In the genomic region with DNA sequence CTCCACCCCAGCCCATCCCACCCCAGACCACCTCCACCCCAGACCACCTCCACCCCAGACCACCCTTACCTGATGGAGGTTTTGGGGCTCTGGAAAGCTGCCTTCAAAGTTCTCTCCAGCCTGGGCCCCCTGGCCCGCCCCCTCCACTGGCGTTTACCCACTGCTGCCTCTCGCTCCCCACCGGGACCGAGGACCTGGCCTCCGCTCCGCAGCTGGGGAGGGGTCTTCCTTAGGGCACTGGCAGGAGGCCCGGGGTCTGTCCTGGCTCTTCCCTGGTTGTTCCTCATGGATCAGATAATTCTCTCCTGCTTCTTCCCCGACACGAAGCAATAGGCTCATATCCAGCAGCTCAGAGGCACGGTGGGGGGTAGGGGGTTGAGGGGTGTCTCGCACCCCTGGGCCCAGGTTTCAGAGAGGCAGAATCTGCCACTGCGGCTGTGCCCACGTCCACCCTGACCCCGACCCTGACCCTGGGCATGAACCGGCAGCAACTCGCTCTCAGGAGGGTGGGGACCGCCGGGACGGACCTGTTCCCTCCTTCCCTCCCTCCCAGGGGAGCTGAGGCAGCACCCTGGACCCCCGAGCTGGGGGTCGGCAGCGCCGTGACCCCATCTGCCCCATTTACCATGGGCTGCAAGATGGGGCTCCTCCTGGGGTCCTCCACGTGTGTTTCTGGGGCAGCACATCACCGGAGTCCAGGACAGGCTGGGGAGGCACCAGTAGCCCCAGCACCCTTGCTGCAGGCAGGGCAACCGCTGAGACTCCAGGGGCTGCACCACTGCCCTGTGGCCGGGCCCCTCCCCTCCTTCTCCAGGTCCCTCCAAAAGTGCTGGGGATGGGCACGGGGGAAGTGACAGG, we compare ENCODE assay signal across 23 cellular contexts. TPM values are rescaled to one million over a fixed set of nuclear protein-coding genes. Genes with fewer than 3 reads are reported as not detected.
DNase-seq lines count a peak whose midpoint lies in the region; FAIRE-seq and TF ChIP-seq lines count a peak whose summit lies in the region.
"Had no signal": no experiment of that assay in that cellular context is flagged by ENCODE, and none has a peak within 500 bp of the region (broad histone marks: within the 10 kb centered on the region; RNA-seq: fewer than 3 reads in every experiment).

No MANE protein-coding gene starts in this region.

- no peak overlapping the region for H2BK120ac ChIP-seq in neuronal stem cell (ENCODE audit: low read depth, low read length)

- intact Hi-C loops in spleen (cut with DNase I; ENCODE audit: low total_unique reads), result no loop called here

- H2AFZ ChIP-seq in neuronal stem cell (ENCODE audit: low read length), result no peak overlapping the region
- H2AFZ ChIP-seq: GM23338 had no signal

- H3K14ac ChIP-seq in neuronal stem cell (ENCODE audit: low read length), result no peak overlapping the region

- H3K79me1 ChIP-seq in neuronal stem cell (ENCODE audit: low read depth, low read length), result no peaks in the 10 kb centered on the region

- CTCF ChIA-PET in activated naive CD4-positive, alpha-beta T cell treated with anti-CD3 and anti-CD28 coated beads, Interleukin-2, amount 10 ng/mL, durations not matched to agents 7 days and 5 days (lab: Charles Lee), result no interaction called here

- no peaks in the 10 kb centered on the region for H3K9me3 ChIP-seq in neuronal stem cell (replicated peaks in 1 of 2; ENCODE audit: control insufficient read depth in 2 of 2, insufficient read depth in 1 of 2, low read depth in 1 of 2, low read length in 2 of 2)
- H3K9me3 ChIP-seq in spleen, result no peaks in the 10 kb centered on the region
- H3K9me3 ChIP-seq: A549, Caco-2, HAP-1 had no signal

- H4K8ac ChIP-seq in neuronal stem cell (ENCODE audit: low read depth, low read length), result no peak overlapping the region

- no CpG with 5 or more reads among the region's 29 CpGs for WGBS in neuronal stem cell (ENCODE audit: extremely low coverage in 2 of 2, insufficient read length in 2 of 2, insufficient replicate concordance in 1 of 2), 2 donors
- 78 to 91% (median 80%) methylated on average over 17 to 29 of the region's 29 CpGs for WGBS in spleen, 5 donors

- H2BK5ac ChIP-seq in neuronal stem cell (ENCODE audit: low read length), result peak overlapping the region; percentile 53

- TF ChIP-seq POLR2A in spleen (IDR thresholded peaks at IDR 0.05), result no peak

- H3K9ac ChIP-seq in neuronal stem cell (ENCODE audit: low read depth, low read length, poor library complexity), result no peak overlapping the region

- TF ChIP-seq CTCF in chondrocyte (IDR thresholded peaks at IDR 0.05) (no peak), spleen (IDR thresholded peaks at IDR 0.05 in 8 of 11, conservative IDR thresholded peaks at IDR 0.05 in 3 of 11) (no peak)

- H2BK15ac ChIP-seq in neuronal stem cell (ENCODE audit: low read length), result no peak overlapping the region

- no peak overlapping the region for H3K4ac ChIP-seq in neuronal stem cell (ENCODE audit: low read length)

- H3K18ac ChIP-seq in neuronal stem cell (ENCODE audit: low read length), result peak overlapping the region; percentile 48

- no peak overlapping the region for H3K27ac ChIP-seq in neuronal stem cell (replicated peaks; ENCODE audit: low read length)
- H3K27ac ChIP-seq in spleen, result no peak overlapping the region
- H3K27ac ChIP-seq: 22Rv1, A549, C4-2B had no signal

- no peak overlapping the region for H4K91ac ChIP-seq in neuronal stem cell (ENCODE audit: low read depth, low read length, poor library complexity)

- H3K36me3 ChIP-seq in neuronal stem cell (replicated peaks in 1 of 2; ENCODE audit: control insufficient read depth in 2 of 2, insufficient read depth in 2 of 2, low read length in 2 of 2) (no peaks in the 10 kb centered on the region), spleen (no peaks in the 10 kb centered on the region)
- H3K36me3 ChIP-seq: HAP-1 had no signal

- no peak for FAIRE-seq in frontal cortex (lab: Jason Lieb, UNC)
- FAIRE-seq: A549, D721Med, GM12892, GM18507 had no signal

- no peak overlapping the region for H2BK12ac ChIP-seq in neuronal stem cell (ENCODE audit: low read length)

- DNase-seq in activated naive CD4-positive, alpha-beta T cell treated with anti-CD3 and anti-CD28 coated beads, Interleukin-2, amount 10 ng/mL, durations not matched to agents 7 days and 5 days, result peak; percentile 14
- no peak for DNase-seq in activated naive CD4-positive, alpha-beta T cell (lab: John Stamatoyannopoulos, UW)
- DNase-seq in chondrocyte (ENCODE audit: low spot score) (peak; percentile 85), neuronal stem cell (ENCODE audit: low spot score) (no peak), spleen (peak; percentile 62), frontal cortex (ENCODE audit: low spot score in 2 of 2) (no peak), iPS-NIHi11 (ENCODE audit: low spot score) (no peak), HuH-7.5 (ENCODE audit: low spot score) (no peak)
- DNase-seq: AML-193; Caco-2; CD4-positive, alpha-beta T cell; GDM1 had no signal

- no peak overlapping the region for H3K27ac Mint-ChIP-seq in activated naive CD4-positive, alpha-beta T cell treated with anti-CD3 and anti-CD28 coated beads, Interleukin-2, amount 10 ng/mL, durations not matched to agents 7 days and 5 days
- H3K27ac Mint-ChIP-seq in chondrocyte (ENCODE audit: unreplicated experiment), result no peak overlapping the region
- H3K27ac Mint-ChIP-seq: CD4-positive, alpha-beta T cell; GM23338 had no signal

- H3K4me2 ChIP-seq in neuronal stem cell (ENCODE audit: insufficient read depth, low read length, poor library complexity, severe bottlenecking), result no peak overlapping the region
- H3K4me2 ChIP-seq: A549, GM23338 had no signal

- peak overlapping the region; percentile 83 for H2AK5ac ChIP-seq in neuronal stem cell (ENCODE audit: low read depth, low read length)

- no peaks in the 10 kb centered on the region for H3K9me3 Mint-ChIP-seq in activated naive CD4-positive, alpha-beta T cell treated with anti-CD3 and anti-CD28 coated beads, Interleukin-2, amount 10 ng/mL, durations not matched to agents 7 days and 5 days
- H3K9me3 Mint-ChIP-seq in chondrocyte (ENCODE audit: low read depth), result no peaks in the 10 kb centered on the region
- H3K9me3 Mint-ChIP-seq: CD4-positive, alpha-beta T cell; GM23338 had no signal

- H3K4me3 ChIP-seq in neuronal stem cell (ENCODE audit: low read length in 2 of 2) (no peak overlapping the region), spleen (no peak overlapping the region)
- H3K4me3 ChIP-seq: A549, GM23338, HAP-1 had no signal

- no peak overlapping the region for H3K4me3 Mint-ChIP-seq in activated naive CD4-positive, alpha-beta T cell treated with anti-CD3 and anti-CD28 coated beads, Interleukin-2, amount 10 ng/mL, durations not matched to agents 7 days and 5 days
- no peak overlapping the region for H3K4me3 Mint-ChIP-seq in chondrocyte (ENCODE audit: unreplicated experiment)
- H3K4me3 Mint-ChIP-seq: CD4-positive, alpha-beta T cell; GM23338 had no signal

- peaks cover 0 to 52% (median 0%) of the 10 kb centered on the region in 3 experiments for H3K27me3 ChIP-seq in neuronal stem cell (ENCODE audit: control insufficient read depth in 3 of 3, insufficient read depth in 3 of 3, low read depth in 1 of 3, low read length in 3 of 3)
- H3K27me3 ChIP-seq in spleen (replicated peaks in 1 of 7), result peaks cover 0 to 68% (median 22%) of the 10 kb centered on the region in 7 donors

- no peak overlapping the region for H3K23ac ChIP-seq in neuronal stem cell (ENCODE audit: low read depth, low read length, poor library complexity)

- H3K36me3 Mint-ChIP-seq in activated naive CD4-positive, alpha-beta T cell treated with anti-CD3 and anti-CD28 coated beads, Interleukin-2, amount 10 ng/mL, durations not matched to agents 7 days and 5 days, result no peaks in the 10 kb centered on the region
- H3K36me3 Mint-ChIP-seq in chondrocyte (ENCODE audit: low read depth), result no peaks in the 10 kb centered on the region

- no peaks in the 10 kb centered on the region for H3K4me1 ChIP-seq in neuronal stem cell (ENCODE audit: control insufficient read depth in 2 of 2, insufficient read depth in 1 of 2, low read depth in 1 of 2, low read length in 2 of 2)
- H3K4me1 ChIP-seq in spleen, result peaks cover 0 to 14% (median 0%) of the 10 kb centered on the region in 6 donors
- H3K4me1 ChIP-seq: A549, Caco-2, HAP-1 had no signal

- H3K4me1 Mint-ChIP-seq in activated naive CD4-positive, alpha-beta T cell treated with anti-CD3 and anti-CD28 coated beads, Interleukin-2, amount 10 ng/mL, durations not matched to agents 7 days and 5 days, result peaks cover 2% of the 10 kb centered on the region
- H3K4me1 Mint-ChIP-seq in chondrocyte (ENCODE audit: low read depth), result no peaks in the 10 kb centered on the region

- H3K27me3 Mint-ChIP-seq in activated naive CD4-positive, alpha-beta T cell treated with anti-CD3 and anti-CD28 coated beads, Interleukin-2, amount 10 ng/mL, durations not matched to agents 7 days and 5 days, result peaks cover 26% of the 10 kb centered on the region
- peaks cover 41% of the 10 kb centered on the region for H3K27me3 Mint-ChIP-seq in chondrocyte (ENCODE audit: low read depth)

RNA-seq across cellular contexts. Expression of a gene that starts 12.9 kb away (rescaled TPM):
- total RNA-seq in chondrocyte, result not detected in 3 replicates
- polyA plus RNA-seq in neuronal stem cell (2013, experiment 1 of 2), result not detected
- not detected for polyA plus RNA-seq in neuronal stem cell (2013, experiment 2 of 2)
- not detected for total RNA-seq in spleen
- polyA plus RNA-seq in spleen, result not detected
- total RNA-seq in frontal cortex, result not detected
- total RNA-seq: Caco-2; CD4-positive, alpha-beta T cell; Daoy; GM23338; HT-29 had no signal
- polyA plus RNA-seq: A549, BJ, GM23338 had no signal

RNA-seq across cellular contexts. Expression of a gene that starts 20.6 kb away (rescaled TPM):
- total RNA-seq in chondrocyte (not detected in 3 replicates), spleen (not detected), frontal cortex (not detected)
- polyA plus RNA-seq in neuronal stem cell (2013, experiment 1 of 2), result not detected
- not detected for polyA plus RNA-seq in neuronal stem cell (2013, experiment 2 of 2)
- polyA plus RNA-seq in spleen, result not detected
- total RNA-seq: Caco-2; CD4-positive, alpha-beta T cell; Daoy; GM23338; HT-29 had no signal
- polyA plus RNA-seq: A549, BJ, GM23338 had no signal

RNA-seq across cellular contexts. Expression of a gene that starts 34.3 kb away (rescaled TPM):
- total RNA-seq in chondrocyte, result not detected in 3 replicates
- polyA plus RNA-seq in neuronal stem cell (2013, experiment 1 of 2), result not detected
- polyA plus RNA-seq in neuronal stem cell (2013, experiment 2 of 2), result not detected
- total RNA-seq in spleen, result not detected
- not detected for polyA plus RNA-seq in spleen
- not detected for total RNA-seq in frontal cortex
- total RNA-seq: Caco-2; CD4-positive, alpha-beta T cell; Daoy; GM23338; HT-29 had no signal
- polyA plus RNA-seq: A549, BJ, GM23338 had no signal

RNA-seq across cellular contexts. Expression of a gene that starts 44.4 kb away (rescaled TPM):
- total RNA-seq in chondrocyte, result not detected in 3 replicates
- polyA plus RNA-seq in neuronal stem cell (2013, experiment 1 of 2), result not detected
- polyA plus RNA-seq in neuronal stem cell (2013, experiment 2 of 2), result not detected
- not detected for total RNA-seq in spleen
- polyA plus RNA-seq in spleen, result not detected
- total RNA-seq in frontal cortex, result not detected
- total RNA-seq: Caco-2; CD4-positive, alpha-beta T cell; Daoy; GM23338; HT-29 had no signal
- polyA plus RNA-seq: A549, BJ, GM23338 had no signal

RNA-seq across cellular contexts. Expression of a gene that starts 54.5 kb away (rescaled TPM):
- total RNA-seq in chondrocyte, result not detected in 3 replicates
- polyA plus RNA-seq in neuronal stem cell (2013, experiment 1 of 2), result not detected
- not detected for polyA plus RNA-seq in neuronal stem cell (2013, experiment 2 of 2)
- not detected for total RNA-seq in spleen
- polyA plus RNA-seq in spleen, result not detected
- not detected for total RNA-seq in frontal cortex
- total RNA-seq: Caco-2; CD4-positive, alpha-beta T cell; Daoy; GM23338; HT-29 had no signal
- polyA plus RNA-seq: A549, BJ, GM23338 had no signal

Comparison
In these comparisons a context has a peak if more than half of its experiments do, and no peak if none do; other contexts are left out.
1. DNase-seq: peak in activated naive CD4-positive, alpha-beta T cell treated with anti-CD3 and anti-CD28 coated beads, Interleukin-2, amount 10 ng/mL, durations not matched to agents 7 days and 5 days (single experiment), chondrocyte (single experiment) and spleen (single experiment); none in activated naive CD4-positive, alpha-beta T cell (0 of 4), neuronal stem cell (single experiment), frontal cortex (0 of 2), iPS-NIHi11 (single experiment) and HuH-7.5 (single experiment).